In the genomic region with DNA sequence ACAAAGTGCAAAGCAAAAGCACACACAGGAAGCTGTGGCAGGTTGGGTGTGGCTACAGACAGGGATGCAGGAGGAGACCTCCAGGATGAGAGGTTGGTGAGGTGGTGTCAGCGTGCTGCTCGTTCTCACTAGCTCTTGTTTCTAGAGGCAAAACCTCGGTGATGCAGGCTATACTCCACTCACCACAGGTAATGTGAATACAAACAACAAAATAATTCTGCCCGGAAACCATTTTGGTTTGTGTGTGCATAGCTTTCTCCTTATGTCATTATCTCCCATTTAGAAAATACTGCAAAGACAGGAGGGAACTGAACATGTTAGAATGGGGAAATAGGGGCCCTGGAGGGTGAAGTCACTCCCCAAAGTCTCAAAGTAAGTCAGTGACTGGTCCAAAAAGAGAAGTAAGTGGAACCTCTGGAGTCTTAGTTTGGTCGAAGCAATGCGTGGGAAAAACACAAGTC, we compare ENCODE assay signal across 9 cellular contexts. TPM values are rescaled to one million over a fixed set of nuclear protein-coding genes. Genes with fewer than 3 reads are reported as not detected.
DNase-seq lines count a peak whose midpoint lies in the region; ATAC-seq and TF ChIP-seq lines count a peak whose summit lies in the region.
"Had no signal": no experiment of that assay in that cellular context is flagged by ENCODE, and none has a peak within 500 bp of the region (broad histone marks: within the 10 kb centered on the region; RNA-seq: fewer than 3 reads in every experiment).

No MANE protein-coding gene starts in this region.

- intact Hi-C loops in dorsolateral prefrontal cortex (cut with DNase I) (no loop called here), thyroid gland (cut with DNase I) (no loop called here)

- no peaks in the 10 kb centered on the region for H3K4me1 ChIP-seq in thyroid gland

- H3K27ac ChIP-seq in dorsolateral prefrontal cortex (peak overlapping the region in 1 of 59 donors; percentile 24), thyroid gland (no peak overlapping the region)

- no peak for TF ChIP-seq POLR2A in thyroid gland (IDR thresholded peaks at IDR 0.05)

- H3K27me3 ChIP-seq in dorsolateral prefrontal cortex (peaks cover 0 to 10% (median 0%) of the 10 kb centered on the region in 45 donors), thyroid gland (no peaks in the 10 kb centered on the region)

- peak; percentile 28 for ATAC-seq in GM21515 (IDR thresholded peaks at IDR 0.05; ENCODE audit: unreplicated experiment)
- ATAC-seq in HG03280 (IDR thresholded peaks at IDR 0.05; ENCODE audit: unreplicated experiment): no peak

- H3K36me3 ChIP-seq in thyroid gland: no peaks in the 10 kb centered on the region

- TF ChIP-seq CTCF in dorsolateral prefrontal cortex (IDR thresholded peaks at IDR 0.05 in 54 of 56, conservative IDR thresholded peaks at IDR 0.05 in 2 of 56; ENCODE audit: low read depth in 1 of 56, partially characterized antibody in 56 of 56) (no peak), thyroid gland (IDR thresholded peaks at IDR 0.05) (no peak)

- 74 to 76% methylated on average over 6 of the region's 6 CpGs for WGBS in thyroid gland, 2 donors

- H3K9me3 ChIP-seq in thyroid gland: no peaks in the 10 kb centered on the region

- DNase-seq in AML-193 (lab: John Stamatoyannopoulos, UW) (peak; percentile 87 to 93), T follicular helper cell (ENCODE audit: low read depth) (peak; percentile 51), dorsolateral prefrontal cortex (no peak), NCI-H146 (lab: John Stamatoyannopoulos, UW) (no peak), thyroid gland (no peak)
- DNase-seq in effector CD8-positive, alpha-beta T cell (lab: John Stamatoyannopoulos, UW): peak; percentile 25
- DNase-seq: stimulated activated CD4-positive, alpha-beta T cell treated with anti-CD3 and anti-CD28 coated beads, Interleukin-12 subunit alpha, Interleukin-12 subunit beta, amount 100 ng/mL, for 4 hours had no signal

- H3K4me3 ChIP-seq in dorsolateral prefrontal cortex: no peak overlapping the region
- no peak overlapping the region for H3K4me3 ChIP-seq in thyroid gland (replicated peaks in 1 of 3)

RNA-seq across cellular contexts. Expression of a gene that starts 9.4 kb away (rescaled TPM):
- 10 to 100 TPM in 71 of 120 experiments, 1 to 10 TPM in 49; 2.5 to 60.2 (median 11.3) TPM for total RNA-seq in dorsolateral prefrontal cortex
- 10 to 100 TPM in 2 of 4 donors, 1 to 10 TPM in 2; 8.7 to 27.3 (median 11.9) TPM for total RNA-seq in thyroid gland

RNA-seq across cellular contexts. Expression of a gene that starts 39.2 kb away (rescaled TPM):
- total RNA-seq in dorsolateral prefrontal cortex: 10 to 100 TPM in 2 of 120 experiments, 1 to 10 TPM in 101, under 1 TPM in 17; 0.32 to 11.2 (median 2.6) TPM
- total RNA-seq in thyroid gland: under 1 TPM in 2 of 4 donors, not detected in 2; 0.11 to 0.13 TPM

Comparison
In these comparisons a context has a peak if more than half of its experiments do, and no peak if none do; other contexts are left out.
1. DNase-seq: peak in AML-193 (2 of 2), T follicular helper cell (single experiment) and effector CD8-positive, alpha-beta T cell (single experiment); none in dorsolateral prefrontal cortex (0 of 10), NCI-H146 (single experiment) and thyroid gland (0 of 2).